9 cellular contexts compared by ENCODE assay signal in genomic region chr3:13549513-13550256, GRCh38. TPM values are rescaled to one million over a fixed set of nuclear protein-coding genes. Genes with fewer than 3 reads are reported as not detected.
DNase-seq lines count a peak whose midpoint lies in the region; ATAC-seq and TF ChIP-seq lines count a peak whose summit lies in the region.
"Had no signal": no experiment of that assay in that cellular context is flagged by ENCODE, and none has a peak within 500 bp of the region (broad histone marks: within the 10 kb centered on the region; RNA-seq: fewer than 3 reads in every experiment).

No MANE protein-coding gene starts in this region.

- no peak for ATAC-seq in WTC11
- ATAC-seq in right cardiac atrium, result peak in 1 of 2 donors; percentile 1
- no peak for ATAC-seq in GM18502 (IDR thresholded peaks at IDR 0.05; ENCODE audit: poor library complexity, unreplicated experiment)
- no peak for ATAC-seq in HG02610 (IDR thresholded peaks at IDR 0.05; ENCODE audit: unreplicated experiment)

- H3K4me1 ChIP-seq in ES-I3 (ENCODE audit: insufficient read depth, low read length) (peaks cover 7% of the 10 kb centered on the region; the same call in 1 of the 2 replicates), right cardiac atrium (ENCODE audit: control insufficient read depth, insufficient read depth, low read length) (peaks cover 7% of the 10 kb centered on the region)

- no peak for DNase-seq in WTC11 (ENCODE audit: low spot score)
- peak in 1 of 3 donors; percentile 79 for DNase-seq in right cardiac atrium
- DNase-seq in stimulated activated CD8-positive, alpha-beta memory T cell treated with anti-CD3 and anti-CD28 coated beads, Interleukin-12 subunit alpha, Interleukin-12 subunit beta, amount 100 ng/mL, for 1 hour (ENCODE audit: low read depth), result peak; percentile 4
- no peak for DNase-seq in GOT3 (lab: John Stamatoyannopoulos, UW)
- DNase-seq in D341Med (ENCODE audit: low spot score), result no peak

- CTCF ChIA-PET in WTC11 (lab: Charles Lee), result interaction anchor here (0.6 to 1.6 kb wide), 2 partner anchors 35 to 98 kb away, joined by 3 to 4 read pairs; no protein-coding TSS in a partner anchor

- peaks cover 30% of the 10 kb centered on the region for H3K4me1 Mint-ChIP-seq in WTC11

- POLR2A ChIA-PET in WTC11 (lab: Charles Lee), result no interaction called here

- TF ChIP-seq CTCF in WTC11 (IDR thresholded peaks at IDR 0.05), result no peak

- H3K4me3 ChIP-seq in right cardiac atrium (ENCODE audit: low read length), result peak overlapping the region; percentile 57

- H3K27ac Mint-ChIP-seq in WTC11, result no peak overlapping the region

- WGBS in right cardiac atrium, result 36% methylated on average over 21 of the region's 21 CpGs

- peak overlapping the region; percentile 68 for H3K4me3 Mint-ChIP-seq in WTC11

- peak overlapping the region; percentile 46; the same call in 1 of the 2 replicates for H3K9ac ChIP-seq in ES-I3 (ENCODE audit: low read depth, low read length)

- H3K27me3 ChIP-seq in right cardiac atrium (ENCODE audit: control insufficient read depth, insufficient read depth), result no peaks in the 10 kb centered on the region

- H3K36me3 Mint-ChIP-seq in WTC11, result no peaks in the 10 kb centered on the region

- peak overlapping the region; percentile 21 for H3K27ac ChIP-seq in right cardiac atrium (ENCODE audit: low read length)
- H3K27ac ChIP-seq: neutrophil had no signal

- H3K9me3 Mint-ChIP-seq in WTC11, result no peaks in the 10 kb centered on the region

- intact Hi-C loops in right cardiac atrium (cut with DNase I), result loop anchor here in 1 of 4 donors (5.0 kb wide), 1 partner anchor 42 kb away; no protein-coding TSS in a partner anchor

- peaks cover 18% of the 10 kb centered on the region for H3K27me3 Mint-ChIP-seq in WTC11 (ENCODE audit: low read depth)

- H3K9me3 ChIP-seq in ES-I3 (ENCODE audit: control insufficient read depth, insufficient read depth, low read length) (no peaks in the 10 kb centered on the region), right cardiac atrium (ENCODE audit: control insufficient read depth, low read length) (no peaks in the 10 kb centered on the region)
- H3K9me3 ChIP-seq: neutrophil had no signal

- H3K36me3 ChIP-seq in ES-I3 (ENCODE audit: insufficient read depth, low read length), result no peaks in the 10 kb centered on the region
- H3K36me3 ChIP-seq: neutrophil had no signal

TF ChIP-seq in WTC11, 78 proteins besides CTCF, POLR2A, EP300 and RAD21 (continues in another document):
- TF ChIP-seq USF1 (CRISPR knock-in tag; IDR thresholded peaks at IDR 0.05), result no peak
- no peak for TF ChIP-seq CDX4 (CRISPR knock-in tag; IDR thresholded peaks at IDR 0.05; ENCODE audit: borderline replicate concordance)
- TF ChIP-seq CREB1 (CRISPR knock-in tag; IDR thresholded peaks at IDR 0.05), result no peak
- TF ChIP-seq ZBTB43 (CRISPR knock-in tag; IDR thresholded peaks at IDR 0.05), result no peak
- no peak for TF ChIP-seq FOXK1 (CRISPR knock-in tag; IDR thresholded peaks at IDR 0.05)
- no peak for TF ChIP-seq AFF4 (CRISPR knock-in tag; IDR thresholded peaks at IDR 0.05; ENCODE audit: borderline replicate concordance)
- no peak for TF ChIP-seq ATF2 (CRISPR knock-in tag; IDR thresholded peaks at IDR 0.05; ENCODE audit: borderline replicate concordance, low read depth)
- TF ChIP-seq GABPB1 (CRISPR knock-in tag; IDR thresholded peaks at IDR 0.05), result no peak
- TF ChIP-seq ZNF317 (CRISPR knock-in tag; IDR thresholded peaks at IDR 0.05; ENCODE audit: borderline replicate concordance, low read depth), result no peak
- no peak for TF ChIP-seq CBFB (CRISPR knock-in tag; IDR thresholded peaks at IDR 0.05; ENCODE audit: low read depth)
- no peak for TF ChIP-seq MXD4 (CRISPR knock-in tag; IDR thresholded peaks at IDR 0.05; ENCODE audit: borderline replicate concordance)
- TF ChIP-seq ZNF671 (CRISPR knock-in tag; IDR thresholded peaks at IDR 0.05), result no peak
- TF ChIP-seq CREM (CRISPR knock-in tag; IDR thresholded peaks at IDR 0.05), result no peak
- TF ChIP-seq JAZF1 (CRISPR knock-in tag; IDR thresholded peaks at IDR 0.05), result no peak
- no peak for TF ChIP-seq ESRRA (CRISPR knock-in tag; IDR thresholded peaks at IDR 0.05; ENCODE audit: borderline replicate concordance)
- no peak for TF ChIP-seq NR1H2 (CRISPR knock-in tag; IDR thresholded peaks at IDR 0.05)
- TF ChIP-seq JUN (CRISPR knock-in tag; IDR thresholded peaks at IDR 0.05), result no peak
- TF ChIP-seq ZNF425 (CRISPR knock-in tag; conservative IDR thresholded peaks at IDR 0.05), result no peak

RNA-seq across cellular contexts. Expression of gene FBLN2, which starts 0.8 kb away (rescaled TPM):
- 20.7 to 35.2 TPM (median 31.3 TPM) in 3 replicates for total RNA-seq in WTC11 (2021)
- 100 to 1,000 TPM; 165 to 323 (median 258) TPM for total RNA-seq in right cardiac atrium
- polyA plus RNA-seq in right cardiac atrium, result 124 TPM
